Comparison of ENCODE assay signal across 1 cellular context in genomic region chr20:31494131-31494530, GRCh38.
TF ChIP-seq lines count a peak whose summit lies in the region.

No MANE protein-coding gene starts in this region.

TF ChIP-seq in K562, 482 proteins besides CTCF, POLR2A, EP300 and RAD21:
- TF ChIP-seq L3MBTL2 (IDR thresholded peaks at IDR 0.05), result peak; percentile 57
- TF ChIP-seq USF2 (CRISPR knock-in tag; IDR thresholded peaks at IDR 0.05), result peak; percentile 74
- TF ChIP-seq BHLHE40 (IDR thresholded peaks at IDR 0.05; ENCODE audit: low read length), result 0 out of 2 replicates have a peak, but pooled peaks have one; percentile 10
- TF ChIP-seq TEAD4 (IDR thresholded peaks at IDR 0.05; ENCODE audit: low read length), result peak; percentile 96
- peak; percentile 95 for TF ChIP-seq TEAD4 (CRISPR knock-in tag; IDR thresholded peaks at IDR 0.05; ENCODE audit: borderline replicate concordance)
- no peak for TF ChIP-seq KLF6 (CRISPR knock-in tag; IDR thresholded peaks at IDR 0.05; ENCODE audit: borderline replicate concordance)
- TF ChIP-seq ARID1B (IDR thresholded peaks at IDR 0.05), result 0 out of 2 replicates have a peak, but pooled peaks have one; percentile 12
- peak; percentile 81 for TF ChIP-seq RAD51 (IDR thresholded peaks at IDR 0.05; ENCODE audit: borderline replicate concordance, low read depth)
- TF ChIP-seq NBN (IDR thresholded peaks at IDR 0.05; ENCODE audit: low read depth), result no peak
- TF ChIP-seq SMC3 (conservative IDR thresholded peaks at IDR 0.05; ENCODE audit: insufficient read depth, low read depth, low read length), result 0 out of 2 replicates have a peak, but pooled peaks have one; percentile 17
- peak; percentile 24; the same call in 1 of the 2 replicates for TF ChIP-seq MGA (IDR thresholded peaks at IDR 0.05)
- peak; percentile 79 for TF ChIP-seq CTBP1 (IDR thresholded peaks at IDR 0.05; ENCODE audit: borderline replicate concordance)
- peak; percentile 15; the same call in 1 of the 2 replicates for TF ChIP-seq SOX6 (IDR thresholded peaks at IDR 0.05)
- TF ChIP-seq ATF3 (IDR thresholded peaks at IDR 0.05), result peak; percentile 84
- TF ChIP-seq ATF3 (CRISPR knock-in tag; conservative IDR thresholded peaks at IDR 0.05), result no peak
- no peak for TF ChIP-seq SMARCB1 (IDR thresholded peaks at IDR 0.05; ENCODE audit: insufficient read length, low read depth)
- peak in 1 of 2 experiments; percentile 81; a peak in 2 of 4 replicates for TF ChIP-seq MLLT1 (IDR thresholded peaks at IDR 0.05)
- TF ChIP-seq JUND (IDR thresholded peaks at IDR 0.05; ENCODE audit: borderline replicate concordance, low read depth, low read length), result peak; percentile 54; the same call in 1 of the 2 replicates
- no peak for TF ChIP-seq JUND (tag; IDR thresholded peaks at IDR 0.05; ENCODE audit: borderline replicate concordance, low read depth, low read length)
- TF ChIP-seq FOXO4 (CRISPR knock-in tag; IDR thresholded peaks at IDR 0.05), result no peak
- no peak for TF ChIP-seq CREBBP (IDR thresholded peaks at IDR 0.05; ENCODE audit: low read depth, low read length)
- peak; percentile 31; the same call in 1 of the 2 replicates for TF ChIP-seq CREM (IDR thresholded peaks at IDR 0.05; ENCODE audit: low read depth)
- TF ChIP-seq FOXK2 (conservative IDR thresholded peaks at IDR 0.05 in 1 of 2, IDR thresholded peaks at IDR 0.05 in 1 of 2; ENCODE audit: low read depth in 2 of 2), result peak in 1 of 2 experiments; percentile 65; a peak in 1 of 4 replicates
- TF ChIP-seq RCOR1 (IDR thresholded peaks at IDR 0.05; ENCODE audit: borderline replicate concordance in 1 of 2, low read depth in 2 of 2, low read length in 2 of 2), result peak; percentile 20 to 45; a peak in 2 of 4 replicates
- TF ChIP-seq TRIM24 (IDR thresholded peaks at IDR 0.05), result peak in 1 of 2 experiments; percentile 19; a peak in 1 of 4 replicates
- peak; percentile 70 for TF ChIP-seq CEBPB (tag; IDR thresholded peaks at IDR 0.05)
- no peak for TF ChIP-seq TCF7 (IDR thresholded peaks at IDR 0.05; ENCODE audit: borderline replicate concordance)
- TF ChIP-seq TEAD1 (CRISPR knock-in tag; IDR thresholded peaks at IDR 0.05), result peak; percentile 100
- no peak; the same call in 1 of the 2 replicates for TF ChIP-seq CEBPG (CRISPR knock-in tag; IDR thresholded peaks at IDR 0.05)
- TF ChIP-seq CEBPG (tag; conservative IDR thresholded peaks at IDR 0.05 in 1 of 2, IDR thresholded peaks at IDR 0.05 in 1 of 2), result peak in 1 of 2 experiments; percentile 77; a peak in 2 of 4 replicates
- TF ChIP-seq STAT6 (CRISPR knock-in tag; IDR thresholded peaks at IDR 0.05), result no peak
- TF ChIP-seq ATF7 (IDR thresholded peaks at IDR 0.05), result peak; percentile 76
- TF ChIP-seq EP400 (IDR thresholded peaks at IDR 0.05), result peak; percentile 46
- no peak for TF ChIP-seq ZNF445 (CRISPR knock-in tag; IDR thresholded peaks at IDR 0.05; ENCODE audit: low read depth)
- peak; percentile 75 for TF ChIP-seq USF1 (CRISPR knock-in tag; IDR thresholded peaks at IDR 0.05)
- TF ChIP-seq HNRNPLL (IDR thresholded peaks at IDR 0.05; ENCODE audit: low read depth, low read length, poor library complexity, severe bottlenecking), result no peak
- TF ChIP-seq TEAD2 (tag; IDR thresholded peaks at IDR 0.05), result peak; percentile 100
- peak; percentile 38; the same call in 1 of the 2 replicates for TF ChIP-seq EHMT2 (IDR thresholded peaks at IDR 0.05)
- TF ChIP-seq MYC (IDR thresholded peaks at IDR 0.05; ENCODE audit: low read depth, low read length), result peak; percentile 72
- TF ChIP-seq MYC (CRISPR knock-in tag; IDR thresholded peaks at IDR 0.05; ENCODE audit: borderline replicate concordance, low read depth), result no peak
TF ChIP-seq in K562: peak in this region for 26.
